Comparison of ENCODE assay signal across 11 cellular contexts in genomic region chr3:124429129-124429815, GRCh38.
DNase-seq lines count a peak whose midpoint lies in the region; ATAC-seq lines count a peak whose summit lies in the region.
"Had no signal": no experiment of that assay in that cellular context is flagged by ENCODE, and none has a peak within 500 bp of the region (broad histone marks: within the 10 kb centered on the region; RNA-seq: fewer than 3 reads in every experiment).

No MANE protein-coding gene starts in this region.

- in situ Hi-C loops in SK-MEL-5 (cut with HindIII; ENCODE audit: low pct_unique_long_range_greater_than_20kb, low sequenced_read_pairs): no loop called here

- DNase-seq in DMS 273 treated with DMSO at 0.1 percent for 48 hours (lab: John Stamatoyannopoulos, UW) (peak; percentile 97), M059J (ENCODE audit: low read depth) (peak; percentile 97), SK-MEL-5 (ENCODE audit: low read depth, low spot score) (peak; percentile 39), glomerular visceral epithelial cell (ENCODE audit: extremely low spot score) (peak; percentile 25), MV-4-11 (lab: John Stamatoyannopoulos, UW) (no peak)
- DNase-seq in activated CD4-positive, alpha-beta T cell treated with anti-CD3 and anti-CD28 coated beads for 48 hours: no peak
- DNase-seq: activated T-cell treated with anti-CD3 and anti-CD28 coated beads, Interleukin-2, amount 50 U/mL, for 1 hour; DND-41; upper lobe of right lung had no signal

- ATAC-seq in GM18870 (IDR thresholded peaks at IDR 0.05; ENCODE audit: unreplicated experiment) (no peak), GM18861 (IDR thresholded peaks at IDR 0.05; ENCODE audit: unreplicated experiment) (no peak)
- ATAC-seq: upper lobe of right lung had no signal

Comparison
In these comparisons a context has a peak if more than half of its experiments do, and no peak if none do; other contexts are left out.
1. DNase-seq: peak in DMS 273 treated with DMSO at 0.1 percent for 48 hours (single experiment), M059J (single experiment), SK-MEL-5 (single experiment) and glomerular visceral epithelial cell (single experiment); none in activated CD4-positive, alpha-beta T cell treated with anti-CD3 and anti-CD28 coated beads for 48 hours (single experiment) and MV-4-11 (single experiment).